ENCODE assay signal across 26 cellular contexts in genomic region chr3:129402210-129402609, GRCh38. TPM values are rescaled to one million over a fixed set of nuclear protein-coding genes. Genes with fewer than 3 reads are reported as not detected.
"Had no signal": no experiment of that assay in that cellular context is flagged by ENCODE, and none has a peak within 500 bp of the region (broad histone marks: within the 10 kb centered on the region; RNA-seq: fewer than 3 reads in every experiment).

No MANE protein-coding gene starts in this region.

- H3K4me1 ChIP-seq: foreskin keratinocyte had no signal

- H3K27me3 ChIP-seq: brain microvascular endothelial cell, esophagus muscularis mucosa, foreskin keratinocyte, gastrocnemius medialis had no signal

- ATAC-seq: activated T-cell treated with anti-CD3 and anti-CD28 coated beads, Interleukin-2, amount 50 U/mL, for 72 hours; effector memory CD8-positive, alpha-beta T cell; foreskin keratinocyte; gastrocnemius medialis; WTC11 had no signal

- H3K36me3 ChIP-seq: brain microvascular endothelial cell, gastrocnemius medialis had no signal

- H3K9me3 ChIP-seq: esophagus muscularis mucosa, gastrocnemius medialis had no signal

- DNase-seq: activated CD4-positive, alpha-beta memory T cell treated with anti-CD3 and anti-CD28 coated beads, Interleukin-2, amount 10 ng/mL, durations not matched to agents 7 days and 5 days; activated CD4-positive, alpha-beta T cell treated with anti-CD3 and anti-CD28 coated beads for 1 hour; activated CD4-positive, alpha-beta T cell treated with anti-CD3 and anti-CD28 coated beads for 4 hours; activated CD4-positive, alpha-beta T cell treated with anti-CD3 and anti-CD28 coated beads, Interleukin-2, amount 10 ng/mL, durations not matched to agents 7 days and 5 days; activated CD4-positive, alpha-beta T cell treated with anti-CD3 and anti-CD28 coated beads, Interleukin-2, amount 50 U/mL, for 4 hours; activated CD8-positive, alpha-beta memory T cell treated with anti-CD3 and anti-CD28 coated beads, Interleukin-2, amount 50 U/mL, for 48 hours; activated gamma-delta T cell; activated naive CD4-positive, alpha-beta T cell; activated naive CD4-positive, alpha-beta T cell treated with anti-CD3 and anti-CD28 coated beads, Interleukin-2, amount 50 U/mL, for 16 hours; activated T-cell treated with anti-CD3 and anti-CD28 coated beads for 4 hours; activated T-cell treated with anti-CD3 and anti-CD28 coated beads, Interleukin-2, amount 50 U/mL, for 24 hours; activated T-cell treated with anti-CD3 and anti-CD28 coated beads, Interleukin-2, amount 50 U/mL, for 72 hours; amniotic stem cell; anterior cingulate cortex; brain microvascular endothelial cell; effector CD4-positive, alpha-beta T cell; effector memory CD8-positive, alpha-beta T cell; erythroblast; foreskin keratinocyte; gastrocnemius medialis; glutamatergic neuron; T-helper 2 cell had no signal

- H3K4me3 ChIP-seq: coronary artery, esophagus muscularis mucosa, gastrocnemius medialis had no signal

- H3K27ac ChIP-seq: brain microvascular endothelial cell, coronary artery, esophagus muscularis mucosa, foreskin keratinocyte, gastrocnemius medialis had no signal

RNA-seq across cellular contexts. Expression of gene EFCAB12, which starts 26.2 kb away (rescaled TPM):
- total RNA-seq: bronchial epithelial cell, gastrocnemius medialis had no signal
